Comparison of ENCODE assay signal across 8 cellular contexts in the genomic region with DNA sequence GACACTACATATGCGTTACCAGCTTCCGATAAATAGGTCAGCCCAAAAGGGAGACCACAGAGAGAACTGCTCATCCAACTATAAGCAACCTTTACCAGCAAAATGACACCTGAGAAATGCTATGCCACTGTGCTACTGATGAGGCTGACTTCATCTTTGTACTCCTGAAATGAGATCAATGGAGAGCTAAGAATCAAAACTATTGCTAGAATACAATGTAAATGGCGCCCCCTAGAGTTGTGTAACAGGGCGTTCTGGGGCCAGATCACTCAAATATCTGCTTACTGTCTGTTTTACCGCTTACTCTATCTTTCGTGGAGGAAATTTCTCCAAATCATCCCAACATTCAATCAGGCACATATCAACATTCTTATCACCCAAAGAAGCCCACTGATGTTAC. TPM values are rescaled to one million over a fixed set of nuclear protein-coding genes. Genes with fewer than 3 reads are reported as not detected.
DNase-seq lines count a peak whose midpoint lies in the region; ATAC-seq and TF ChIP-seq lines count a peak whose summit lies in the region.

No MANE protein-coding gene starts in this region.

- no peak for ATAC-seq in GM21390 (IDR thresholded peaks at IDR 0.05; ENCODE audit: unreplicated experiment)

- H3K4me3 ChIP-seq in esophagus squamous epithelium = no peak overlapping the region

- DNase-seq in NCI-H510A treated with DMSO at 0.1 percent for 48 hours (lab: John Stamatoyannopoulos, UW) (peak; percentile 31), NCI-H510A (lab: John Stamatoyannopoulos, UW) (no peak), MV-4-11 (lab: John Stamatoyannopoulos, UW) (peak; percentile 48), esophagus squamous epithelium (lab: John Stamatoyannopoulos, UW) (no peak), posterior vena cava (ENCODE audit: low spot score) (no peak)
- DNase-seq in stimulated activated CD4-positive, alpha-beta T cell treated with anti-CD3 and anti-CD28 coated beads, Interleukin-1b, Interleukin-23, amount 100 ng/mL, for 48 hours = peak; percentile 50

- WGBS in esophagus squamous epithelium, 2 donors = 62 to 63% methylated on average over 6 of the region's 6 CpGs

- no peak for TF ChIP-seq POLR2A in esophagus squamous epithelium (IDR thresholded peaks at IDR 0.05)

- H3K27ac ChIP-seq in VCaP (no peak overlapping the region), esophagus squamous epithelium (no peak overlapping the region)

- H3K9me3 ChIP-seq in esophagus squamous epithelium = no peaks in the 10 kb centered on the region

- TF ChIP-seq CTCF in VCaP (conservative IDR thresholded peaks at IDR 0.05) (peak; percentile 68), esophagus squamous epithelium (IDR thresholded peaks at IDR 0.05) (peak in 4 of 6 experiments; percentile 27 to 45 (median 40))

- peaks cover 8 to 69% (median 14%) of the 10 kb centered on the region in 3 donors for H3K36me3 ChIP-seq in esophagus squamous epithelium

- H3K27me3 ChIP-seq in esophagus squamous epithelium = no peaks in the 10 kb centered on the region

- intact Hi-C loops in esophagus squamous epithelium (cut with DNase I) (no loop called here), posterior vena cava (cut with DNase I) (no loop called here)

- peaks cover 7 to 57% (median 19%) of the 10 kb centered on the region in 3 donors for H3K4me1 ChIP-seq in esophagus squamous epithelium

RNA-seq across cellular contexts. Expression of gene ZNF384, which starts 4.6 kb away (rescaled TPM):
- total RNA-seq in esophagus squamous epithelium = 10 to 100 TPM; 19.6 to 36.2 (median 26.8) TPM
- 10 to 100 TPM; 35.6 to 40.1 TPM for total RNA-seq in posterior vena cava

RNA-seq across cellular contexts. Expression of gene PIANP, which starts 16.0 kb away (rescaled TPM):
- under 1 TPM in 2 of 4 donors, not detected in 2; 0.11 to 0.19 TPM for total RNA-seq in esophagus squamous epithelium
- total RNA-seq in posterior vena cava = under 1 TPM in 1 of 2 donors, not detected in 1; 0.69 TPM

RNA-seq across cellular contexts. Expression of gene ING4, which starts 21.7 kb away (rescaled TPM):
- total RNA-seq in esophagus squamous epithelium (10 to 100 TPM in 3 of 4 donors, 1 to 10 TPM in 1; 8.3 to 37.0 (median 26.9) TPM), posterior vena cava (10 to 100 TPM; 23.0 to 25.9 TPM)

RNA-seq across cellular contexts. Expression of gene ACRBP, which starts 37.4 kb away (rescaled TPM):
- 1 to 10 TPM in 2 of 4 donors, under 1 TPM in 1, not detected in 1; 0.35 to 4.0 (median 3.2) TPM for total RNA-seq in esophagus squamous epithelium
- total RNA-seq in posterior vena cava = 1 to 10 TPM; 1.3 to 2.2 TPM

RNA-seq across cellular contexts. Expression of gene COPS7A, which starts 39.2 kb away (rescaled TPM):
- total RNA-seq in esophagus squamous epithelium (10 to 100 TPM; 39.6 to 57.5 (median 49.1) TPM), posterior vena cava (10 to 100 TPM; 46.0 to 54.5 TPM)

Comparison
In these comparisons a context has a peak if more than half of its experiments do, and no peak if none do; other contexts are left out.
1. DNase-seq: peak in NCI-H510A treated with DMSO at 0.1 percent for 48 hours (single experiment), MV-4-11 (single experiment) and stimulated activated CD4-positive, alpha-beta T cell treated with anti-CD3 and anti-CD28 coated beads, Interleukin-1b, Interleukin-23, amount 100 ng/mL, for 48 hours (single experiment); none in NCI-H510A (single experiment), esophagus squamous epithelium (single experiment) and posterior vena cava (single experiment).